Comparison of ENCODE assay signal across 9 cellular contexts in the genomic region with DNA sequence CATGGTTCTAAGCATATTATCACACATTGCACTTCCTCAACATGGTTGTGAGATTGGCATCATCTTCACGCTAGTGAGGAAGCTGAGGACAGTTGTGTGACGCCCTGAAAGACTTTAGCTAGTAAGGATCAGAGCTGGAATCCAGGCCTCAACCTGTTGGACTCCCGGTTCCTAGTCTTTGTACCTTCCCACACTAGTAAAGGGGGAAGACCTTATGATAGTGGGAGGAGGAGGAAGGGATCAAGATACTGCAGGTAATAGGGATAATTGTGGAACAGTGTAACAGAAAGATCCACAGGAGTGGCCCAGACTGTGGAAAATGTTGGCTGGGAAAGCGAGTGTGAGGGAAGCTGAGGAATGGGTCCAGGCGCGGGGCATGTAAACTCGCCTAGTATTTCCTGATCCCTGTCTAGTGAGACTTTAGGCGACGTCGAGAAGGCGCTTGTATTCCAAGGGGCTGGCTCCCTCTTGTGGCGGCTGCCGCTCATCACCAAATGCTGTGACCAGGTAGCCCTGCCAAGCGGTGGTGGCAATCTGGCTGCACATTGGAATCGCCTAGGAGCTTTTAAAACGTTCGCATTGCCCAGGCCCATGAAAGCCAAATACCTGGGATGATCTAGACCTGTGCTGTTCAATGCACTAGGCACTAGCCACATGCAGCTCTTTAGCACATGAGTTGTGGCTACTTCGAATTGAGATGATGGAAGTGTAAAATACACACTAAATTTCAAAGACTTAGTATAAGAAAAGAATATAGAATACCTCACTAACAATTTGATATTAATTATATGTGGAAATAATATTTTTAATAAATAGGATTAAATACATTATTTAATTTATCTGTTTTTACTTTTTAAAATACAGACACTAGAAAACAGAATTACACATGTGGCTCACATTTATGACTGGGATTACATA. TPM values are rescaled to one million over a fixed set of nuclear protein-coding genes. Genes with fewer than 3 reads are reported as not detected.
A peak's percentile ranks its signal among the peaks of the same experiment; 100 is the strongest.
DNase-seq lines count a peak whose midpoint lies in the region; ATAC-seq and TF ChIP-seq lines count a peak whose summit lies in the region.
"Had no signal": no experiment of that assay in that cellular context is flagged by ENCODE, and none has a peak within 500 bp of the region (broad histone marks: within the 10 kb centered on the region; RNA-seq: fewer than 3 reads in every experiment).

No MANE protein-coding gene starts in this region.

- H3K4me3 Mint-ChIP-seq in Calu3 (ENCODE audit: low read depth, unreplicated experiment) = peak overlapping the region; percentile 33
- H3K4me3 Mint-ChIP-seq in naive thymus-derived CD8-positive, alpha-beta T cell = no peak overlapping the region

- H3K4me3 ChIP-seq in HL-60 (replicated peaks; ENCODE audit: insufficient read depth, low read length) (no peak overlapping the region), esophagus squamous epithelium (no peak overlapping the region), stomach (peak overlapping the region in 1 of 4 donors; percentile 5)

- CTCF ChIA-PET in Calu3 (lab: Charles Lee) = interaction anchor here (0.5 to 2.9 kb wide), 9 partner anchors 12 to 866 kb away, joined by 3 to 11 read pairs (median 4); no protein-coding TSS in a partner anchor

- H3K27ac Mint-ChIP-seq in Calu3 (ENCODE audit: unreplicated experiment) = peak overlapping the region; percentile 14
- no peak overlapping the region for H3K27ac Mint-ChIP-seq in naive thymus-derived CD8-positive, alpha-beta T cell

- H3K36me3 ChIP-seq in esophagus squamous epithelium (no peaks in the 10 kb centered on the region), stomach (no peaks in the 10 kb centered on the region)

- H3K4me1 Mint-ChIP-seq in Calu3 (ENCODE audit: low read depth, unreplicated experiment) = peaks cover 6% of the 10 kb centered on the region
- H3K4me1 Mint-ChIP-seq in naive thymus-derived CD8-positive, alpha-beta T cell = no peaks in the 10 kb centered on the region

- no peak for TF ChIP-seq EP300 in stomach (IDR thresholded peaks at IDR 0.05)

- DNase-seq in Calu3 (peak; percentile 96), HL-60 (ENCODE audit: low read depth in 1 of 2, low spot score in 1 of 2) (peak in 1 of 2 experiments; percentile 65), NK-92 (lab: John Stamatoyannopoulos, UW; ENCODE audit: unreplicated experiment) (peak; percentile 7), esophagus squamous epithelium (lab: John Stamatoyannopoulos, UW) (no peak), stomach (peak; percentile 93)
- DNase-seq in activated CD8-positive, alpha-beta memory T cell treated with anti-CD3 and anti-CD28 coated beads, Interleukin-2, amount 50 U/mL, for 4 hours = peak; percentile 30
- peak; percentile 4 to 67 (median 20) for DNase-seq in naive thymus-derived CD8-positive, alpha-beta T cell

- H3K27ac ChIP-seq in HL-60 (replicated peaks) = no peak overlapping the region
- H3K27ac ChIP-seq in esophagus squamous epithelium = no peak overlapping the region
- H3K27ac ChIP-seq in stomach = peak overlapping the region in 1 of 5 donors; percentile 2

- peak; percentile 72 for ATAC-seq in GM21360 (IDR thresholded peaks at IDR 0.05; ENCODE audit: unreplicated experiment)
- no peak for ATAC-seq in naive thymus-derived CD8-positive, alpha-beta T cell

- no peaks in the 10 kb centered on the region for H3K36me3 Mint-ChIP-seq in Calu3 (ENCODE audit: insufficient read depth, unreplicated experiment)
- H3K36me3 Mint-ChIP-seq in naive thymus-derived CD8-positive, alpha-beta T cell = no peaks in the 10 kb centered on the region

- no peaks in the 10 kb centered on the region for H3K9me3 Mint-ChIP-seq in Calu3 (ENCODE audit: low read depth, unreplicated experiment)
- peaks cover 0 to 5% (median 0%) of the 10 kb centered on the region in 9 donors for H3K9me3 Mint-ChIP-seq in naive thymus-derived CD8-positive, alpha-beta T cell

- no peaks in the 10 kb centered on the region for H3K9me3 ChIP-seq in esophagus squamous epithelium
- no peaks in the 10 kb centered on the region for H3K9me3 ChIP-seq in stomach

- H3K27me3 ChIP-seq in HL-60 (ENCODE audit: insufficient read depth, poor library complexity, severe bottlenecking) (peaks cover 2% of the 10 kb centered on the region), esophagus squamous epithelium (peaks cover 0 to 12% (median 0%) of the 10 kb centered on the region in 4 donors), stomach (peaks cover 0 to 3% (median 0%) of the 10 kb centered on the region in 3 donors)

- intact Hi-C loops in Calu3 (cut with micrococcal nuclease; ENCODE audit: unreplicated experiment) = loop anchor here (1.0 kb wide), 5 partner anchors 25 to 939 kb away; no protein-coding TSS in a partner anchor
- intact Hi-C loops in esophagus squamous epithelium (cut with DNase I) = no loop called here
- intact Hi-C loops in stomach (cut with DNase I; ENCODE audit: low total_unique reads) = no loop called here

- POLR2A ChIA-PET in naive thymus-derived CD8-positive, alpha-beta T cell (lab: Charles Lee) = no interaction called here

- no peak for TF ChIP-seq POLR2A in esophagus squamous epithelium (IDR thresholded peaks at IDR 0.05)
- no peak for TF ChIP-seq POLR2A in stomach (IDR thresholded peaks at IDR 0.05)

- TF ChIP-seq CTCF in Calu3 (IDR thresholded peaks at IDR 0.05; ENCODE audit: unreplicated experiment) (peak; percentile 97), HL-60 (IDR thresholded peaks at IDR 0.05; ENCODE audit: insufficient read depth, low read length) (peak; percentile 77), esophagus squamous epithelium (IDR thresholded peaks at IDR 0.05) (peak; percentile 41 to 80 (median 66)), stomach (IDR thresholded peaks at IDR 0.05) (peak in 5 of 7 experiments; percentile 66 to 77 (median 72))

- H3K4me1 ChIP-seq in esophagus squamous epithelium (no peaks in the 10 kb centered on the region), stomach (peaks cover 0 to 10% (median 0%) of the 10 kb centered on the region in 4 donors)

- H3K27me3 Mint-ChIP-seq in Calu3 (ENCODE audit: unreplicated experiment) = no peaks in the 10 kb centered on the region
- H3K27me3 Mint-ChIP-seq in naive thymus-derived CD8-positive, alpha-beta T cell = peaks cover 10 to 19% (median 14%) of the 10 kb centered on the region in 5 donors

- WGBS in esophagus squamous epithelium, 2 donors = 7 to 12% methylated on average over 15 to 18 of the region's 18 CpGs
- WGBS in stomach, 5 donors = 13 to 15% (median 15%) methylated on average over 18 of the region's 18 CpGs

- no TSS peak for BruUV-seq in Calu3 (replicated peaks; lab: Mats Ljungman, UMichigan)

RNA-seq across cellular contexts. Expression of gene CLDN18, which starts 38.8 kb away (rescaled TPM):
- total RNA-seq in Calu3 (2022) (0.85 and 3.3 TPM in 2 replicates), esophagus squamous epithelium (under 1 TPM in 1 of 4 donors, not detected in 3; 0.38 TPM), stomach (1,000 to 10,000 TPM in 1 of 5 donors, 100 to 1,000 TPM in 2, 1 to 10 TPM in 2; 1.4 to 1,096 (median 161) TPM)
- not detected for total RNA-seq in naive thymus-derived CD8-positive, alpha-beta T cell
- polyA plus RNA-seq in naive thymus-derived CD8-positive, alpha-beta T cell = not detected
- polyA plus RNA-seq in stomach = 100 to 1,000 TPM; 128 to 441 (median 211) TPM
- total RNA-seq: activated CD8-positive, alpha-beta memory T cell treated with anti-CD3 and anti-CD28 coated beads for 36 hours had no signal
